In the genomic region with DNA sequence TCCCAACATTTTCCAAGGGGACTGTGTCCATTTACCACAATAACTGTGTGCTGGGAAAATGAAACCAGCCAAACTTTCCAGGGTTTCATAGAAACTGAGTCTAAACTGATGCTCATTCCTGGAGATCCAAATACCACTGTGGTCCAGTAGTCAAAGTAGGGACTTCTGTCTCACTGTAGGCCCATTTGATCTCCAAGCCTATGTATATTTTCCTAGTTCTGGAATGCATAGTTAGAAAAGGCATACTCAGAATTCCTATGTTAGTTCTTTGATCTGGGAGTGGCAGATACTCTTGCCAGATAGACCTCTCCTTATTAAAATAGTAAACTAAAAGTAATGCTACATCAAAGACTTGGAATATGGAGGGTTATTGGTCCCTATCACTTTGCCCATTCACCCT, we compare ENCODE assay signal across 27 cellular contexts. TPM values are rescaled to one million over a fixed set of nuclear protein-coding genes. Genes with fewer than 3 reads are reported as not detected.
"Had no signal": no experiment of that assay in that cellular context is flagged by ENCODE, and none has a peak within 500 bp of the region (broad histone marks: within the 10 kb centered on the region; RNA-seq: fewer than 3 reads in every experiment).

No MANE protein-coding gene starts in this region.

- H3K4me3 ChIP-seq: coronary artery, gastrocnemius medialis, lung, mucosa of descending colon, pancreas, right lobe of liver, smooth muscle cell, stomach, thyroid gland had no signal

- DNase-seq: effector memory CD8-positive, alpha-beta T cell; foreskin fibroblast; gastrocnemius medialis; head of caudate nucleus; kidney; mucosa of descending colon; naive B cell; pancreas; right lobe of liver; stimulated activated CD4-positive, alpha-beta T cell treated with anti-CD3 and anti-CD28 coated beads, Interleukin-12 subunit alpha, Interleukin-12 subunit beta, amount 100 ng/mL, for 4 hours; stimulated activated CD4-positive, alpha-beta T cell treated with anti-CD3 and anti-CD28 coated beads, Interleukin-2, amount 100 ng/mL, for 24 hours; stimulated activated CD4-positive, alpha-beta T cell treated with anti-CD3 and anti-CD28 coated beads, Interleukin-4, amount 100 ng/mL, for 24 hours; stimulated activated naive CD4-positive, alpha-beta T cell treated with Interleukin-2 at 50 U/mL for 16 hours; stomach; thyroid gland had no signal

- H3K27me3 Mint-ChIP-seq: effector memory CD8-positive, alpha-beta T cell; naive B cell; natural killer cell treated with Interleukin-12 subunit alpha and Interleukin-12 subunit beta and Interleukin-15 and Interleukin-18, amount 100 ng/mL, for 72 hours had no signal

- ATAC-seq: effector memory CD8-positive, alpha-beta T cell; gastrocnemius medialis; left lobe of liver; mucosa of descending colon; natural killer cell treated with Interleukin-12 subunit alpha and Interleukin-12 subunit beta and Interleukin-15 and Interleukin-18, amount 100 ng/mL, for 72 hours; pancreas; right lobe of liver; stimulated activated effector memory CD8-positive, alpha-beta T cell treated with anti-CD3 and anti-CD28 coated beads, Interleukin-12 subunit alpha, Interleukin-12 subunit beta, amount 100 ng/mL, for 72 hours had no signal

- H3K4me1 ChIP-seq: gastrocnemius medialis, pancreas, right lobe of liver, stomach, thyroid gland had no signal

- H3K27me3 ChIP-seq: gastrocnemius medialis, neutrophil, pancreas, right lobe of liver, stomach, thyroid gland had no signal

- H3K4me2 ChIP-seq: smooth muscle cell had no signal

- H3K36me3 Mint-ChIP-seq: memory B cell; mesothelial cell of epicardium; naive B cell; natural killer cell treated with Interleukin-12 subunit alpha and Interleukin-12 subunit beta and Interleukin-15 and Interleukin-18, amount 100 ng/mL, for 72 hours; stimulated activated effector memory CD8-positive, alpha-beta T cell treated with anti-CD3 and anti-CD28 coated beads, Interleukin-12 subunit alpha, Interleukin-12 subunit beta, amount 100 ng/mL, for 72 hours had no signal

- H3K27ac ChIP-seq: coronary artery, gastrocnemius medialis, neutrophil, pancreas, right lobe of liver, stomach, thyroid gland had no signal

- H3K36me3 ChIP-seq: gastrocnemius medialis, neutrophil, pancreas, right lobe of liver, stomach, thyroid gland had no signal

- FAIRE-seq: endometrium, kidney, pancreas had no signal

- H3K9me3 ChIP-seq: gastrocnemius medialis, mucosa of descending colon, neutrophil, pancreas, right lobe of liver, stomach, thyroid gland had no signal

- H3K9me3 Mint-ChIP-seq: effector memory CD8-positive, alpha-beta T cell; memory B cell; mesothelial cell of epicardium; naive B cell; natural killer cell treated with Interleukin-12 subunit alpha and Interleukin-12 subunit beta and Interleukin-15 and Interleukin-18, amount 100 ng/mL, for 72 hours; neural crest cell; stimulated activated effector memory CD8-positive, alpha-beta T cell treated with anti-CD3 and anti-CD28 coated beads, Interleukin-12 subunit alpha, Interleukin-12 subunit beta, amount 100 ng/mL, for 72 hours had no signal

- H3K4me3 Mint-ChIP-seq: effector memory CD8-positive, alpha-beta T cell; memory B cell; mesothelial cell of epicardium; naive B cell; natural killer cell treated with Interleukin-12 subunit alpha and Interleukin-12 subunit beta and Interleukin-15 and Interleukin-18, amount 100 ng/mL, for 72 hours; neural crest cell; stimulated activated effector memory CD8-positive, alpha-beta T cell treated with anti-CD3 and anti-CD28 coated beads, Interleukin-12 subunit alpha, Interleukin-12 subunit beta, amount 100 ng/mL, for 72 hours had no signal

- H3K27ac Mint-ChIP-seq: effector memory CD8-positive, alpha-beta T cell; memory B cell; mesothelial cell of epicardium; naive B cell; natural killer cell treated with Interleukin-12 subunit alpha and Interleukin-12 subunit beta and Interleukin-15 and Interleukin-18, amount 100 ng/mL, for 72 hours; progenitor cell of endocrine pancreas; stimulated activated effector memory CD8-positive, alpha-beta T cell treated with anti-CD3 and anti-CD28 coated beads, Interleukin-12 subunit alpha, Interleukin-12 subunit beta, amount 100 ng/mL, for 72 hours had no signal

- H3K4me1 Mint-ChIP-seq: memory B cell; naive B cell; neural crest cell; stimulated activated effector memory CD8-positive, alpha-beta T cell treated with anti-CD3 and anti-CD28 coated beads, Interleukin-12 subunit alpha, Interleukin-12 subunit beta, amount 100 ng/mL, for 72 hours had no signal

RNA-seq across cellular contexts. Expression of gene SGIP1, which starts 10.5 kb away (rescaled TPM):
- total RNA-seq: natural killer cell treated with Interleukin-12 subunit alpha and Interleukin-12 subunit beta and Interleukin-15 and Interleukin-18, amount 100 ng/mL, for 72 hours had no signal
